Comparison of ENCODE assay signal across 16 cellular contexts in genomic region chr6:132491303-132491702, GRCh38. TPM values are rescaled to one million over a fixed set of nuclear protein-coding genes. Genes with fewer than 3 reads are reported as not detected.
DNase-seq lines count a peak whose midpoint lies in the region; FAIRE-seq and TF ChIP-seq lines count a peak whose summit lies in the region.
"Had no signal": no experiment of that assay in that cellular context is flagged by ENCODE, and none has a peak within 500 bp of the region (broad histone marks: within the 10 kb centered on the region; RNA-seq: fewer than 3 reads in every experiment).

No MANE protein-coding gene starts in this region.

- H3K36me3 Mint-ChIP-seq in neural progenitor cell: peaks cover 13% of the 10 kb centered on the region
- H3K36me3 Mint-ChIP-seq in CD4-positive, alpha-beta memory T cell: peaks cover 17 to 21% of the 10 kb centered on the region in 2 donors

- H3K9me3 ChIP-seq in right atrium auricular region: no peaks in the 10 kb centered on the region
- no peaks in the 10 kb centered on the region for H3K9me3 ChIP-seq in neural progenitor cell (ENCODE audit: low read depth)
- H3K9me3 ChIP-seq in CD4-positive, alpha-beta memory T cell (ENCODE audit: control insufficient read depth in 1 of 2, low read length in 2 of 2): no peaks in the 10 kb centered on the region

- H3K4me3 ChIP-seq in right atrium auricular region (no peak overlapping the region), neural progenitor cell (no peak overlapping the region)
- no peak overlapping the region for H3K4me3 ChIP-seq in CD4-positive, alpha-beta memory T cell (ENCODE audit: low read length in 2 of 2)

- DNase-seq in AG08395 (ENCODE audit: low spot score): peak; percentile 31
- DNase-seq in GM18507 (ENCODE audit: extremely low spot score, insufficient read length, low read depth): no peak
- peak; percentile 57 for DNase-seq in astrocyte of the hippocampus (ENCODE audit: low read depth, low spot score)
- DNase-seq in right atrium auricular region (ENCODE audit: low spot score): peak; percentile 66
- DNase-seq in neural progenitor cell (ENCODE audit: low spot score): no peak
- no peak for DNase-seq in CD4-positive, alpha-beta memory T cell
- no peak for DNase-seq in NCI-H1092 (lab: John Stamatoyannopoulos, UW)
- DNase-seq in NCI-H1930 (lab: John Stamatoyannopoulos, UW): no peak
- DNase-seq: CD8-positive, alpha-beta memory T cell; immature natural killer cell; NCI-H1105 treated with DMSO at 0.1 percent for 48 hours had no signal

- H3K4me1 ChIP-seq in right atrium auricular region (peaks cover 0 to 27% of the 10 kb centered on the region in 2 donors), neural progenitor cell (no peaks in the 10 kb centered on the region)
- peaks cover 50% of the 10 kb centered on the region for H3K4me1 ChIP-seq in CD4-positive, alpha-beta memory T cell (ENCODE audit: insufficient read depth, low read length)

- peak; percentile 35 for FAIRE-seq in GM18507 (lab: Jason Lieb, UNC)

- H3K27me3 ChIP-seq in right atrium auricular region (no peaks in the 10 kb centered on the region), neural progenitor cell (no peaks in the 10 kb centered on the region)
- H3K27me3 ChIP-seq in CD4-positive, alpha-beta memory T cell (ENCODE audit: insufficient read depth, low read length): no peaks in the 10 kb centered on the region

- no peaks in the 10 kb centered on the region for H4K20me1 ChIP-seq in neural progenitor cell (ENCODE audit: low read depth)

- H3K36me3 ChIP-seq in right atrium auricular region (no peaks in the 10 kb centered on the region), neural progenitor cell (no peaks in the 10 kb centered on the region)
- H3K36me3 ChIP-seq in CD4-positive, alpha-beta memory T cell (ENCODE audit: insufficient read depth, low read length): no peaks in the 10 kb centered on the region

- H3K4me3 Mint-ChIP-seq in neural progenitor cell: no peak overlapping the region
- no peak overlapping the region for H3K4me3 Mint-ChIP-seq in CD4-positive, alpha-beta memory T cell
- H3K4me3 Mint-ChIP-seq: CD8-positive, alpha-beta memory T cell; immature natural killer cell; neural crest cell had no signal

- intact Hi-C loops in CD4-positive, alpha-beta memory T cell (cut with micrococcal nuclease): no loop called here

- H3K9me3 Mint-ChIP-seq in neural progenitor cell: no peaks in the 10 kb centered on the region
- peaks cover 0 to 2% (median 0%) of the 10 kb centered on the region in 8 donors for H3K9me3 Mint-ChIP-seq in CD4-positive, alpha-beta memory T cell
- H3K9me3 Mint-ChIP-seq: immature natural killer cell had no signal

- no peak for TF ChIP-seq CTCF in right atrium auricular region (IDR thresholded peaks at IDR 0.05)
- no peak for TF ChIP-seq CTCF in neural progenitor cell (IDR thresholded peaks at IDR 0.05)

- H3K4me1 Mint-ChIP-seq in neural progenitor cell: no peaks in the 10 kb centered on the region
- H3K4me1 Mint-ChIP-seq in CD4-positive, alpha-beta memory T cell: peaks cover 26 to 43% (median 31%) of the 10 kb centered on the region in 4 donors
- H3K4me1 Mint-ChIP-seq: neural crest cell had no signal

- H3K4me2 ChIP-seq in neural progenitor cell: no peak overlapping the region

- H3K27me3 Mint-ChIP-seq in neural progenitor cell (ENCODE audit: insufficient read depth, low read depth): no peaks in the 10 kb centered on the region
- H3K27me3 Mint-ChIP-seq in CD4-positive, alpha-beta memory T cell: no peaks in the 10 kb centered on the region
- H3K27me3 Mint-ChIP-seq: CD8-positive, alpha-beta memory T cell had no signal

- no peak overlapping the region for H3K27ac Mint-ChIP-seq in neural progenitor cell
- H3K27ac Mint-ChIP-seq in CD4-positive, alpha-beta memory T cell: no peak overlapping the region
- H3K27ac Mint-ChIP-seq: CD8-positive, alpha-beta memory T cell; immature natural killer cell had no signal

- H3K79me2 ChIP-seq in neural progenitor cell (ENCODE audit: low read depth): peaks cover 17% of the 10 kb centered on the region

- H3K9ac ChIP-seq in neural progenitor cell: no peak overlapping the region

- CTCF ChIA-PET in CD4-positive, alpha-beta memory T cell (lab: Charles Lee; ENCODE audit: partially characterized antibody): no interaction called here

- no peaks in the 10 kb centered on the region for H3F3A ChIP-seq in neural progenitor cell (ENCODE audit: low read depth)

- POLR2A ChIA-PET in CD4-positive, alpha-beta memory T cell (lab: Charles Lee; ENCODE audit: partially characterized antibody): no interaction called here

- H2AFZ ChIP-seq in neural progenitor cell (replicated peaks): no peak overlapping the region

- H3K27ac ChIP-seq in right atrium auricular region (peak overlapping the region; percentile 63 to 68), neural progenitor cell (no peak overlapping the region)
- no peak overlapping the region for H3K27ac ChIP-seq in CD4-positive, alpha-beta memory T cell (ENCODE audit: low read depth, low read length)
- H3K27ac ChIP-seq: HL-60 had no signal

RNA-seq across cellular contexts. Expression of gene STX7, which starts 21.6 kb away (rescaled TPM):
- total RNA-seq in right atrium auricular region (10 to 100 TPM; 27.0 to 39.9 TPM), neural progenitor cell (ENCODE audit: low replicate concordance) (27.8 and 35.4 TPM in 2 replicates)
- total RNA-seq in CD4-positive, alpha-beta memory T cell: 10 to 100 TPM; 22.7 TPM
- polyA plus RNA-seq in CD4-positive, alpha-beta memory T cell: 10 to 100 TPM in 1 of 2 donors, 1 to 10 TPM in 1; 8.2 to 14.9 TPM

RNA-seq across cellular contexts. Expression of gene TAAR9, which starts 46.8 kb away (rescaled TPM):
- total RNA-seq in right atrium auricular region (not detected), neural progenitor cell (ENCODE audit: low replicate concordance) (not detected in 2 replicates)
- not detected for total RNA-seq in CD4-positive, alpha-beta memory T cell
- polyA plus RNA-seq in CD4-positive, alpha-beta memory T cell: not detected
- total RNA-seq: CD8-positive, alpha-beta memory T cell; dermis microvascular lymphatic vessel endothelial cell; neural crest cell; T-helper 2 cell treated with Interferon-gamma antibody and Interleukin-4, amounts not matched to agents 100 ng/mL and 5 ng/mL, for 36 hours; urinary bladder had no signal
- polyA plus RNA-seq: CD8-positive, alpha-beta memory T cell; immature natural killer cell; urinary bladder had no signal

Comparison
In these comparisons a context has a peak if more than half of its experiments do, and no peak if none do; other contexts are left out.
1. DNase-seq: peak in AG08395 (single experiment), astrocyte of the hippocampus (single experiment) and right atrium auricular region (single experiment); none in GM18507 (single experiment), neural progenitor cell (single experiment), CD4-positive, alpha-beta memory T cell (0 of 5), NCI-H1092 (single experiment) and NCI-H1930 (0 of 2).
2. H3K27ac ChIP-seq: peak in right atrium auricular region (2 of 2); none in neural progenitor cell (single experiment) and CD4-positive, alpha-beta memory T cell (single experiment).